In genomic region chr6:170473801-170474200, GRCh38 we compare ENCODE assay signal across 2 cellular contexts.
A peak's percentile ranks its signal among the peaks of the same experiment; 100 is the strongest.
TF ChIP-seq lines count a peak whose summit lies in the region.

No MANE protein-coding gene starts in this region.

TF ChIP-seq in IMR-90, 13 proteins besides CTCF, POLR2A, EP300 and RAD21:
- peak; percentile 89 for TF ChIP-seq MAFK (IDR thresholded peaks at IDR 0.05; ENCODE audit: low read depth, low read length)
- no peak for TF ChIP-seq MAZ (IDR thresholded peaks at IDR 0.05; ENCODE audit: borderline replicate concordance, low read depth, low read length)

TF ChIP-seq in K562, 482 proteins besides CTCF, POLR2A, EP300 and RAD21 (continued from another document and continues in another):
- TF ChIP-seq KLF1 (tag; IDR thresholded peaks at IDR 0.05) = no peak
- peak; percentile 48; the same call in 1 of the 2 replicates for TF ChIP-seq C11orf30 (IDR thresholded peaks at IDR 0.05; ENCODE audit: low read depth)
- TF ChIP-seq MAFF (IDR thresholded peaks at IDR 0.05; ENCODE audit: low read length) = peak; percentile 51
- TF ChIP-seq ZNF395 (CRISPR knock-in tag; IDR thresholded peaks at IDR 0.05) = no peak
- TF ChIP-seq MGA (IDR thresholded peaks at IDR 0.05) = no peak
- no peak for TF ChIP-seq FOXP4 (CRISPR knock-in tag; IDR thresholded peaks at IDR 0.05; ENCODE audit: borderline replicate concordance)
- TF ChIP-seq ZNF3 (CRISPR knock-in tag; IDR thresholded peaks at IDR 0.05) = no peak
- no peak for TF ChIP-seq TGIF2 (CRISPR knock-in tag; IDR thresholded peaks at IDR 0.05)
- no peak for TF ChIP-seq ZNF318 (IDR thresholded peaks at IDR 0.05; ENCODE audit: borderline replicate concordance in 1 of 2, low read depth in 1 of 2)
- no peak for TF ChIP-seq ZSCAN32 (CRISPR knock-in tag; IDR thresholded peaks at IDR 0.05)
- no peak for TF ChIP-seq GABPB2 (CRISPR knock-in tag; conservative IDR thresholded peaks at IDR 0.05)
- TF ChIP-seq SMAD4 (CRISPR knock-in tag; conservative IDR thresholded peaks at IDR 0.05) = no peak
- TF ChIP-seq, protein P1, sequence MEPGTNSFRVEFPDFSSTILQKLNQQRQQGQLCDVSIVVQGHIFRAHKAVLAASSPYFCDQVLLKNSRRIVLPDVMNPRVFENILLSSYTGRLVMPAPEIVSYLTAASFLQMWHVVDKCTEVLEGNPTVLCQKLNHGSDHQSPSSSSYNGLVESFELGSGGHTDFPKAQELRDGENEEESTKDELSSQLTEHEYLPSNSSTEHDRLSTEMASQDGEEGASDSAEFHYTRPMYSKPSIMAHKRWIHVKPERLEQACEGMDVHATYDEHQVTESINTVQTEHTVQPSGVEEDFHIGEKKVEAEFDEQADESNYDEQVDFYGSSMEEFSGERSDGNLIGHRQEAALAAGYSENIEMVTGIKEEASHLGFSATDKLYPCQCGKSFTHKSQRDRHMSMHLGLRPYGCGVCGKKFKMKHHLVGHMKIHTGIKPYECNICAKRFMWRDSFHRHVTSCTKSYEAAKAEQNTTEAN (CRISPR knock-in tag; IDR thresholded peaks at IDR 0.05) = no peak
- TF ChIP-seq PHB2 (IDR thresholded peaks at IDR 0.05; ENCODE audit: low read depth) = no peak
- no peak for TF ChIP-seq ARNT (IDR thresholded peaks at IDR 0.05)
- no peak for TF ChIP-seq ZNF124 (CRISPR knock-in tag; IDR thresholded peaks at IDR 0.05)
- no peak for TF ChIP-seq SAFB2 (IDR thresholded peaks at IDR 0.05; ENCODE audit: borderline replicate concordance, low read depth, low read length, severe bottlenecking)
- TF ChIP-seq, protein P2, sequence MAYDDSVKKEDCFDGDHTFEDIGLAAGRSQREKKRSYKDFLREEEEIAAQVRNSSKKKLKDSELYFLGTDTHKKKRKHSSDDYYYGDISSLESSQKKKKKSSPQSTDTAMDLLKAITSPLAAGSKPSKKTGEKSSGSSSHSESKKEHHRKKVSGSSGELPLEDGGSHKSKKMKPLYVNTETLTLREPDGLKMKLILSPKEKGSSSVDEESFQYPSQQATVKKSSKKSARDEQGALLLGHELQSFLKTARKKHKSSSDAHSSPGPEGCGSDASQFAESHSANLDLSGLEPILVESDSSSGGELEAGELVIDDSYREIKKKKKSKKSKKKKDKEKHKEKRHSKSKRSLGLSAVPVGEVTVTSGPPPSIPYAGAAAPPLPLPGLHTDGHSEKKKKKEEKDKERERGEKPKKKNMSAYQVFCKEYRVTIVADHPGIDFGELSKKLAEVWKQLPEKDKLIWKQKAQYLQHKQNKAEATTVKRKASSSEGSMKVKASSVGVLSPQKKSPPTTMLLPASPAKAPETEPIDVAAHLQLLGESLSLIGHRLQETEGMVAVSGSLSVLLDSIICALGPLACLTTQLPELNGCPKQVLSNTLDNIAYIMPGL (CRISPR knock-in tag; IDR thresholded peaks at IDR 0.05) = no peak
